Comparison of ENCODE assay signal across 16 cellular contexts in the genomic region with DNA sequence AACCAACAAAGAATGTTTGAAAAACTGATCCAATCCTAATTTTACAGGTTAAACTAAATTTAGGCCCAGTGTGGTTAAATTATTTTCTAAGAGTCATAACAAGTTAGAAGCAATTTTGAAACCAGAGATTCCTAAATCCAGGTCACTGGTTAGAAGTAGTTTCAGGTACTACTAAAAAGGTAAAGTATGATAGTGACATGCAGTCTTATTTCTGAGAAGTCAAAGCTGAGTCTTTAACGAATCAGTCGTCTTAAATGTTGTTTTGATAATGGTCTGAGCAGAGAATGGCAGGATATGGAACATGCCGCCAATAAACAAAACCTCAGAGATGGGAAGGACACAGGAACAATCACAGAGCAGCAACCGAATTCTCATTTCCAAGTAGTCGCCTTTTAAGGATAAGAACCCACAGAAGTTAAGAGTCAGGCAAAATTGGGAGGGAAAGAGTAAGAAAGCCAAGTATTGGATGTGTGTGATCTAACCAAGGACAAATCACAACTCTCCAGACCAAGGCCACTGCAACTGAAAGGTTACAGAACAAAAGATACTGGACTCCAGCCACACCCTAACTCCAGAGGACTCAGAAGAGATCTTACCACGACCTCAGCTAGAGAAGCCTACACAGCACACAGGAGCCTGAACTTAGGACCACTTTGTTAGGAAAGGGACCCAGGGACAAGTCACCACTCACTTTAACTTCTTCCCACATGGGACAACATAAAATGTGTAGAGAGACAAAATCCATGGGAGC. TPM values are rescaled to one million over a fixed set of nuclear protein-coding genes. Genes with fewer than 3 reads are reported as not detected.
DNase-seq lines count a peak whose midpoint lies in the region; ATAC-seq, FAIRE-seq and TF ChIP-seq lines count a peak whose summit lies in the region.
"Had no signal": no experiment of that assay in that cellular context is flagged by ENCODE, and none has a peak within 500 bp of the region (broad histone marks: within the 10 kb centered on the region; RNA-seq: fewer than 3 reads in every experiment).

No MANE protein-coding gene starts in this region.

- H3K14ac ChIP-seq in mesenchymal stem cell (ENCODE audit: low read length in 2 of 2) = no peak overlapping the region

- H3K18ac ChIP-seq in mesenchymal stem cell (ENCODE audit: low read depth in 1 of 2, low read length in 2 of 2) = no peak overlapping the region

- H2BK15ac ChIP-seq in mesenchymal stem cell (ENCODE audit: low read depth, poor library complexity, severe bottlenecking) = no peak overlapping the region

- H3K4me1 Mint-ChIP-seq in CD4-positive, CD25-positive, alpha-beta regulatory T cell = peaks cover 25 to 68% (median 59%) of the 10 kb centered on the region in 4 donors

- H2AFZ ChIP-seq in K562 (ENCODE audit: low read depth, low read length) (no peak overlapping the region), mesenchymal stem cell (ENCODE audit: low read depth, low read length) (no peak overlapping the region)

- TF ChIP-seq RAD21 in K562 (CRISPR knock-in tag; conservative IDR thresholded peaks at IDR 0.05 in 1 of 2, IDR thresholded peaks at IDR 0.05 in 1 of 2) = no peak

- H3K36me3 ChIP-seq in CD4-positive, CD25-positive, alpha-beta regulatory T cell (ENCODE audit: control insufficient read depth, insufficient read depth, low read length) = peaks cover 70% of the 10 kb centered on the region
- H3K36me3 ChIP-seq in K562 (ENCODE audit: control insufficient read depth, insufficient read depth, low read length) = peaks cover 48% of the 10 kb centered on the region
- peaks cover 42% of the 10 kb centered on the region for H3K36me3 ChIP-seq in lower lobe of right lung
- H3K36me3 ChIP-seq in mesenchymal stem cell (ENCODE audit: control insufficient read depth in 1 of 2, insufficient read depth in 2 of 2, low read depth in 1 of 2, low read length in 2 of 2) = peaks cover 7 to 79% of the 10 kb centered on the region in 2 experiments

- H4K91ac ChIP-seq in mesenchymal stem cell (ENCODE audit: low read length) = no peak overlapping the region

- no peak overlapping the region for H3K27ac ChIP-seq in CD4-positive, CD25-positive, alpha-beta regulatory T cell (ENCODE audit: insufficient read depth, low read length, poor library complexity, severe bottlenecking)
- H3K27ac ChIP-seq in K562 (ENCODE audit: extremely low read depth, low read depth, low read length) (no peak overlapping the region), lower lobe of right lung (peak overlapping the region; percentile 53), mesenchymal stem cell (ENCODE audit: low read length, poor library complexity, severe bottlenecking) (no peak overlapping the region)
- H3K27ac ChIP-seq: thoracic aorta had no signal

- peak overlapping the region in 2 of 4 donors; percentile 4 to 39 for H3K4me3 Mint-ChIP-seq in CD4-positive, CD25-positive, alpha-beta regulatory T cell
- H3K4me3 Mint-ChIP-seq: activated T-cell treated with anti-CD3 and anti-CD28 coated beads, Interleukin-2, amount 50 U/mL, for 4 hours had no signal

- peaks cover 0 to 11% (median 3%) of the 10 kb centered on the region in 7 donors for H3K9me3 Mint-ChIP-seq in CD4-positive, CD25-positive, alpha-beta regulatory T cell

- TF ChIP-seq CTCF in K562 (IDR thresholded peaks at IDR 0.05 in 2 of 3, conservative IDR thresholded peaks at IDR 0.05 in 1 of 3; ENCODE audit: insufficient read depth in 2 of 3, low read depth in 1 of 3, low read length in 3 of 3) (no peak), lower lobe of right lung (IDR thresholded peaks at IDR 0.05) (no peak)

- H3K23ac ChIP-seq in mesenchymal stem cell (ENCODE audit: low read length in 2 of 2) = no peak overlapping the region

- intact Hi-C loops in K562 (cut with micrococcal nuclease) (no loop called here), lower lobe of right lung (cut with DNase I) (no loop called here)

- in situ Hi-C loops in K562 (cut with MboI) = no loop called here

- ATAC-seq in CD4-positive, CD25-positive, alpha-beta regulatory T cell (ENCODE audit: low read depth in 2 of 2) = no peak
- ATAC-seq in K562 = peak; percentile 50
- ATAC-seq in lower lobe of right lung = peak; percentile 22 to 31
- ATAC-seq in activated CD4-positive, CD25-positive, alpha-beta regulatory T cell treated with anti-CD3 and anti-CD28 coated beads, Interleukin-2, amount 50 U/mL, for 24 hours = no peak
- ATAC-seq: activated T-cell treated with anti-CD3 and anti-CD28 coated beads, Interleukin-2, amount 50 U/mL, for 4 hours; HCT116 had no signal

- POLR2A ChIA-PET in K562 (lab: Yijun Ruan, JAX) = interaction anchor here (1.0 kb wide), 1 partner anchor 13 kb away, joined by 3 read pairs; no protein-coding TSS in a partner anchor

- no peak overlapping the region for H4K8ac ChIP-seq in mesenchymal stem cell (ENCODE audit: low read length)

- peaks cover 0 to 14% of the 10 kb centered on the region in 2 experiments for H3K9me3 ChIP-seq in CD4-positive, CD25-positive, alpha-beta regulatory T cell (ENCODE audit: control insufficient read depth in 2 of 2, low read length in 2 of 2)
- peaks cover 2% of the 10 kb centered on the region for H3K9me3 ChIP-seq in K562 (replicated peaks; ENCODE audit: control insufficient read depth, insufficient read depth, low read depth, low read length)
- peaks cover 6% of the 10 kb centered on the region for H3K9me3 ChIP-seq in lower lobe of right lung
- peaks cover 11% of the 10 kb centered on the region for H3K9me3 ChIP-seq in mesenchymal stem cell (ENCODE audit: control insufficient read depth, low read length)

- no peak for TF ChIP-seq EP300 in K562 (IDR thresholded peaks at IDR 0.05; ENCODE audit: low read length)

- H3K9me1 ChIP-seq in K562 (ENCODE audit: control insufficient read depth, insufficient read depth, low read length) = no peaks in the 10 kb centered on the region

- WGBS in K562 (ENCODE audit: insufficient coverage, low coverage, missing lambda C conversion rate) = 83% methylated on average over 6 of the region's 6 CpGs
- WGBS in mesenchymal stem cell = 96% methylated on average over 6 of the region's 6 CpGs

- H2BK5ac ChIP-seq in mesenchymal stem cell (ENCODE audit: low read depth, low read length, poor library complexity, severe bottlenecking) = no peak overlapping the region

- H3K27me3 ChIP-seq in CD4-positive, CD25-positive, alpha-beta regulatory T cell (ENCODE audit: control insufficient read depth, insufficient read depth, low read length) = no peaks in the 10 kb centered on the region
- H3K27me3 ChIP-seq in K562 (ENCODE audit: control insufficient read depth in 2 of 2, insufficient read depth in 2 of 2, low read length in 2 of 2) = no peaks in the 10 kb centered on the region
- no peaks in the 10 kb centered on the region for H3K27me3 ChIP-seq in lower lobe of right lung (ENCODE audit: low read depth)
- no peaks in the 10 kb centered on the region for H3K27me3 ChIP-seq in mesenchymal stem cell (ENCODE audit: control insufficient read depth in 1 of 2, insufficient read depth in 1 of 2, low read length in 2 of 2)

- H3K4me2 ChIP-seq in K562 (ENCODE audit: insufficient read depth, low read length) = no peak overlapping the region
- no peak overlapping the region for H3K4me2 ChIP-seq in mesenchymal stem cell (ENCODE audit: low read length, poor library complexity, severe bottlenecking)
- H3K4me2 ChIP-seq: SK-N-SH had no signal

- CTCF ChIA-PET in K562 (lab: Yijun Ruan, JAX; ENCODE audit: low intra/inter-chr PET ratio) = no interaction called here

- peaks cover 12% of the 10 kb centered on the region for H3K79me1 ChIP-seq in mesenchymal stem cell (replicated peaks; ENCODE audit: low read length, poor library complexity, severe bottlenecking)

- peaks cover 55% of the 10 kb centered on the region for H3K36me3 Mint-ChIP-seq in CD4-positive, CD25-positive, alpha-beta regulatory T cell

- H2BK120ac ChIP-seq in mesenchymal stem cell (ENCODE audit: low read depth, low read length) = no peak overlapping the region

- peak overlapping the region; percentile 14 for H3K4me3 ChIP-seq in CD4-positive, CD25-positive, alpha-beta regulatory T cell (ENCODE audit: low read depth, low read length)
- H3K4me3 ChIP-seq in K562 (no peak overlapping the region), lower lobe of right lung (no peak overlapping the region), mesenchymal stem cell (ENCODE audit: insufficient read depth in 1 of 2, low read depth in 1 of 2, low read length in 2 of 2) (no peak overlapping the region)
- H3K4me3 ChIP-seq: thoracic aorta had no signal

- no peak overlapping the region for H3K4ac ChIP-seq in mesenchymal stem cell (ENCODE audit: low read depth in 1 of 2, low read length in 2 of 2)

- peaks cover 6% of the 10 kb centered on the region for H3K4me1 ChIP-seq in CD4-positive, CD25-positive, alpha-beta regulatory T cell (ENCODE audit: control insufficient read depth, insufficient read depth, low read length, poor library complexity, severe bottlenecking)
- H3K4me1 ChIP-seq in K562 (replicated peaks in 1 of 2; ENCODE audit: control insufficient read depth in 2 of 2, insufficient read depth in 2 of 2, low read length in 2 of 2) = no peaks in the 10 kb centered on the region
- peaks cover 49% of the 10 kb centered on the region for H3K4me1 ChIP-seq in lower lobe of right lung
- H3K4me1 ChIP-seq in mesenchymal stem cell (ENCODE audit: control insufficient read depth, insufficient read depth, low read depth, low read length) = no peaks in the 10 kb centered on the region

- H4K20me1 ChIP-seq in K562 (replicated peaks; ENCODE audit: control insufficient read depth, insufficient read depth, low read length) = no peaks in the 10 kb centered on the region

- H3K27ac Mint-ChIP-seq in CD4-positive, CD25-positive, alpha-beta regulatory T cell = peak overlapping the region; percentile 61 to 75 (median 61)

- no peak for DNase-seq in CD4-positive, CD25-positive, alpha-beta regulatory T cell
- DNase-seq in GM12892 (ENCODE audit: insufficient read length) (no peak), K562 (ENCODE audit: extremely low read depth in 1 of 4, low spot score in 3 of 4) (no peak), lower lobe of right lung (no peak), mesenchymal stem cell (no peak), Kasumi-1 (lab: John Stamatoyannopoulos, UW) (no peak), putamen (ENCODE audit: low spot score) (no peak)
- DNase-seq: activated T-cell treated with anti-CD3 and anti-CD28 coated beads, Interleukin-2, amount 50 U/mL, for 4 hours; AML-193; effector memory CD4-positive, alpha-beta T cell; NCI-H1436; NCI-H446 treated with DMSO at 0.1 percent for 48 hours; SK-N-SH had no signal

- TSS peak; percentile 16 for BruUV-seq in K562 (replicated peaks; lab: Mats Ljungman, UMichigan)

- TF ChIP-seq POLR2A in GM12892 (IDR thresholded peaks at IDR 0.05; ENCODE audit: low read depth, low read length) (peak; percentile 32; the same call in 1 of the 2 replicates), K562 (conservative IDR thresholded peaks at IDR 0.05) (no peak)

- H3K9ac ChIP-seq in K562 (ENCODE audit: insufficient read depth in 1 of 2, low read depth in 2 of 2, low read length in 2 of 2) = no peak overlapping the region
- H3K9ac ChIP-seq in mesenchymal stem cell (ENCODE audit: low read length) = no peak overlapping the region
- H3K9ac ChIP-seq: SK-N-SH had no signal

- H2BK12ac ChIP-seq in mesenchymal stem cell (ENCODE audit: low read length in 2 of 2) = no peak overlapping the region

- FAIRE-seq in GM12892 (lab: Jason Lieb, UNC) = peak; percentile 48
- no peak for FAIRE-seq in K562 (lab: Jason Lieb, UNC)

- no peak overlapping the region for H2AK5ac ChIP-seq in mesenchymal stem cell (ENCODE audit: low read length, severe bottlenecking)

- H3K27me3 Mint-ChIP-seq in CD4-positive, CD25-positive, alpha-beta regulatory T cell = no peaks in the 10 kb centered on the region

- no peaks in the 10 kb centered on the region for H3K79me2 ChIP-seq in K562 (ENCODE audit: control insufficient read depth, insufficient read depth, low read length)

RNA-seq across cellular contexts. Expression of a gene that starts 19.7 kb away (rescaled TPM):
- 98.0 TPM for total RNA-seq in CD4-positive, CD25-positive, alpha-beta regulatory T cell
- 10 to 100 TPM; 56.9 to 83.9 (median 78.3) TPM for polyA plus RNA-seq in CD4-positive, CD25-positive, alpha-beta regulatory T cell
- 125 TPM for polyA plus RNA-seq in GM12892 (2012; ENCODE audit: missing spikeins)
- 3.9 and 7.3 TPM in 2 replicates for total RNA-seq in K562 (2011; cell fraction: chromatin; rRNA removed; ENCODE audit: low replicate concordance)
- total RNA-seq in K562 (2011; cell fraction: nucleolus; rRNA removed) = 2.2 and 3.9 TPM in 2 replicates
- 4.3 and 6.5 TPM in 2 replicates for total RNA-seq in K562 (2011; cell fraction: nucleoplasm; rRNA removed)
- 6.6 and 8.6 TPM in 2 replicates for total RNA-seq in K562 (2014; rRNA removed)
- total RNA-seq in K562 (2014; rRNA removed; fragmentation: Illumina TruSeq; extraction: Trizol) = 8.4 and 8.6 TPM in 2 replicates
- total RNA-seq in K562 (2015; rRNA removed; fragmentation: Illumina TruSeq; extraction: Trizol) = 5.2 and 6.7 TPM in 2 replicates
- 5.7 and 6.1 TPM in 2 replicates for total RNA-seq in K562 (2021)
- 5.1 and 6.3 TPM in 2 replicates for polyA plus RNA-seq in K562 (2011; rRNA removed)
- 1.8 and 4.2 TPM in 2 replicates for polyA plus RNA-seq in K562 (2011; cell fraction: cytosol; rRNA removed)
- 4.3 and 6.7 TPM in 2 replicates for polyA plus RNA-seq in K562 (2011; cell fraction: nucleus; rRNA removed)
- polyA plus RNA-seq in K562 (2012) = 5.5 and 18.3 TPM in 2 replicates
- 6.3 and 6.6 TPM in 2 replicates for polyA plus RNA-seq in K562 (2014; fragmentation: Illumina TruSeq; extraction: Trizol)
- 1 to 10 TPM; 3.9 to 4.2 TPM for polyA plus RNA-seq in K562 (2014; fragmentation: Nextera tagmentation; extraction: Ambion mirVana)
- 7.2 and 8.5 TPM in 2 replicates for polyA plus RNA-seq in K562 (2014; rRNA removed)
- polyA minus RNA-seq in K562 (2011; rRNA and poly(A)+ RNA removed) = 3.7 and 3.8 TPM in 2 replicates
- polyA minus RNA-seq in K562 (2011; cell fraction: cytosol; rRNA and poly(A)+ RNA removed) = 3.5 TPM in 1 of 2 replicates, not detected in the other
- 2.3 and 7.2 TPM in 2 replicates for polyA minus RNA-seq in K562 (2011; cell fraction: nucleus; rRNA and poly(A)+ RNA removed)
- total RNA-seq in lower lobe of right lung = 115 TPM
- 32.0 TPM for polyA plus RNA-seq in mesenchymal stem cell (2013, experiment 1 of 2)
- polyA plus RNA-seq in mesenchymal stem cell (2013, experiment 2 of 2) = 34.5 TPM

RNA-seq across cellular contexts. Expression of a gene that starts 47.6 kb away (rescaled TPM):
- total RNA-seq in CD4-positive, CD25-positive, alpha-beta regulatory T cell = 167 TPM
- polyA plus RNA-seq in CD4-positive, CD25-positive, alpha-beta regulatory T cell = 10 to 100 TPM; 27.9 to 34.6 (median 31.7) TPM
- 75.5 TPM for polyA plus RNA-seq in GM12892 (2012; ENCODE audit: missing spikeins)
- 246 and 960 TPM in 2 replicates for total RNA-seq in K562 (2011; cell fraction: chromatin; rRNA removed; ENCODE audit: low replicate concordance)
- total RNA-seq in K562 (2011; cell fraction: nucleolus; rRNA removed) = 112 and 178 TPM in 2 replicates
- 283 and 397 TPM in 2 replicates for total RNA-seq in K562 (2011; cell fraction: nucleoplasm; rRNA removed)
- total RNA-seq in K562 (2014; rRNA removed) (56.4 and 56.7 TPM in 2 replicates), K562 (2014; rRNA removed; fragmentation: Illumina TruSeq; extraction: Trizol) (89.4 and 95.7 TPM in 2 replicates), K562 (2015; rRNA removed; fragmentation: Illumina TruSeq; extraction: Trizol) (72.5 and 90.5 TPM in 2 replicates), K562 (2021) (62.5 and 64.3 TPM in 2 replicates), lower lobe of right lung (81.7 TPM)
- polyA plus RNA-seq in K562 (2011; rRNA removed) (205 and 208 TPM in 2 replicates), K562 (2014; fragmentation: Illumina TruSeq; extraction: Trizol) (92.7 and 98.5 TPM in 2 replicates), K562 (2014; fragmentation: Nextera tagmentation; extraction: Ambion mirVana) (10 to 100 TPM; 25.7 to 52.4 TPM), K562 (2014; rRNA removed) (71.4 and 74.7 TPM in 2 replicates)
- 52.2 and 63.2 TPM in 2 replicates for polyA plus RNA-seq in K562 (2011; cell fraction: cytosol; rRNA removed)
- polyA plus RNA-seq in K562 (2011; cell fraction: nucleus; rRNA removed) = 617 and 696 TPM in 2 replicates
- 45.0 and 77.9 TPM in 2 replicates for polyA plus RNA-seq in K562 (2012)
- polyA minus RNA-seq in K562 (2011; rRNA and poly(A)+ RNA removed) = 313 and 334 TPM in 2 replicates
- polyA minus RNA-seq in K562 (2011; cell fraction: cytosol; rRNA and poly(A)+ RNA removed) = 36.5 and 39.3 TPM in 2 replicates
- polyA minus RNA-seq in K562 (2011; cell fraction: nucleus; rRNA and poly(A)+ RNA removed) = 358 and 510 TPM in 2 replicates
- polyA plus RNA-seq in mesenchymal stem cell (2013, experiment 1 of 2) = 36.8 TPM
- polyA plus RNA-seq in mesenchymal stem cell (2013, experiment 2 of 2) = 34.2 TPM

Comparison
In these comparisons a context has a peak if more than half of its experiments do, and no peak if none do; other contexts are left out.
1. ATAC-seq: peak in K562 (single experiment) and lower lobe of right lung (2 of 2); none in CD4-positive, CD25-positive, alpha-beta regulatory T cell (0 of 2) and activated CD4-positive, CD25-positive, alpha-beta regulatory T cell treated with anti-CD3 and anti-CD28 coated beads, Interleukin-2, amount 50 U/mL, for 24 hours (0 of 2).
2. RNA of a gene that starts 19.7 kb away (total RNA-seq): 115 TPM in lower lobe of right lung (single experiment) and 98.0 TPM in CD4-positive, CD25-positive, alpha-beta regulatory T cell (single experiment); 2.2 to 8.6 TPM in K562; every median in the first group is over 10 times any median in the second.